Comparison of ENCODE assay signal across 8 cellular contexts in the genomic region with DNA sequence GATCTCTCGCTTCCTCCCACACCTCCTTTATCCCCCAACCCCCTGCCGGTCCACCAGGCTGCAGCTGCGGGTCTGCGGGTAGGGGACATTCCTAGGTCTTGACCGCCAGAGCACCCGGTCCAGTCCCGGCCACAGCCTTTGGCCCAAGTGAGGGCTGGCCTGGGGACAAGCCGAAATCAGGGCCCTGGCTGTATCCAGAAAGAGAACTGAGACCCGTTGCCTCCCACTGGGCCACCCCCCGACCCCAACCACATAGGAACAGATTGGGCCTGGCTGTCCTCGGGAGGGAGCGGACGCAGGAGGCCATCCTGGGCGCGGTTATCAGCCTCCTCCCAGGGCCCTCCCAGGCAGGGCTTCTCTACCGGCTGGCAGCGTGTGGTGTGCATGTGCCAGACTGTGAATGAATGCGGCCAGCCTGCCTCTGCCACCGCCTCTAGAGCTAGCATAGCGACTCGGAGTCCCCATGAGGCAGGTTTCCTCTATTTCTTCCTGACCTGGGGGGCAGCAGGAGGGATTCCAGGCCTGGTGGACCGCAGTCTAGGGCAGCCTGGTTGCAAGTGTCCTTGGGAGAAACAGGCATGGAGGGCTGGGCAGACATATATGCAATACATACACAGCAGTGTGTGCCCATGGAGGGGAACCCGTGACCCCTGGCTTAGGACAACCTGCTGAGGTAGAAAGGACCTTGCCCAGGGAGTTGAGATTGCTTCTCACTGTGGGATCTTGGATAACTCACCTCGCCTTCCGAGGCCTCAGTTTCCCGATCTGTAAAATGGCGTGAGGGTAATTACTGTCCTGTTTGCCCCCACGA. TPM values are rescaled to one million over a fixed set of nuclear protein-coding genes. Genes with fewer than 3 reads are reported as not detected.
DNase-seq lines count a peak whose midpoint lies in the region; ATAC-seq and TF ChIP-seq lines count a peak whose summit lies in the region.

No MANE protein-coding gene starts in this region.

- H3K4me3 Mint-ChIP-seq in T-helper 2 cell treated with Interferon-gamma antibody and Interleukin-4, amounts not matched to agents 5 μg/mL and 100 μg/mL, for 36 hours = peak overlapping the region; percentile 93
- H3K4me3 Mint-ChIP-seq in dendritic cell treated with granulocyte-macrophage colony-stimulating factor and Interleukin-4, amounts not matched to agents 40 ng/mL and 50 ng/mL, for 4 days = peak overlapping the region; percentile 72

- no peak for DNase-seq in HCT116 (ENCODE audit: low read depth, low spot score)
- no peak for DNase-seq in T-helper 2 cell treated with Interferon-gamma antibody and Interleukin-4, amounts not matched to agents 5 μg/mL and 100 μg/mL, for 36 hours (ENCODE audit: low spot score)
- no peak for DNase-seq in NCI-H2196 treated with DMSO at 0.1 percent for 48 hours (lab: John Stamatoyannopoulos, UW; ENCODE audit: unreplicated experiment)

- H3K4me2 ChIP-seq in HCT116 (ENCODE audit: low read length) = peak overlapping the region; percentile 96

- ATAC-seq in HCT116 (peak; percentile 21), GM21515 (IDR thresholded peaks at IDR 0.05; ENCODE audit: unreplicated experiment) (no peak), GM21447 (IDR thresholded peaks at IDR 0.05; ENCODE audit: unreplicated experiment) (no peak), HG02970 (IDR thresholded peaks at IDR 0.05; ENCODE audit: low FRiP score, unreplicated experiment) (no peak)

- H3K27ac Mint-ChIP-seq in T-helper 2 cell treated with Interferon-gamma antibody and Interleukin-4, amounts not matched to agents 5 μg/mL and 100 μg/mL, for 36 hours = peak overlapping the region; percentile 63
- no peak overlapping the region for H3K27ac Mint-ChIP-seq in dendritic cell treated with granulocyte-macrophage colony-stimulating factor and Interleukin-4, amounts not matched to agents 40 ng/mL and 50 ng/mL, for 4 days

- TF ChIP-seq CTCF in HCT116 (IDR thresholded peaks at IDR 0.05 in 2 of 3, conservative IDR thresholded peaks at IDR 0.05 in 1 of 3; ENCODE audit: borderline replicate concordance in 1 of 3, insufficient read depth in 1 of 3, low read depth in 2 of 3, low read length in 2 of 3) = no peak

- H3K27me3 ChIP-seq in HCT116 (ENCODE audit: insufficient read depth, low read length) (no peaks in the 10 kb centered on the region), mucosa of rectum (ENCODE audit: control insufficient read depth in 2 of 2, insufficient read depth in 2 of 2, low read length in 2 of 2) (peaks cover 7 to 22% of the 10 kb centered on the region in 2 donors)

- no peaks in the 10 kb centered on the region for H3K36me3 Mint-ChIP-seq in T-helper 2 cell treated with Interferon-gamma antibody and Interleukin-4, amounts not matched to agents 5 μg/mL and 100 μg/mL, for 36 hours (ENCODE audit: low read depth)
- H3K36me3 Mint-ChIP-seq in dendritic cell treated with granulocyte-macrophage colony-stimulating factor and Interleukin-4, amounts not matched to agents 40 ng/mL and 50 ng/mL, for 4 days (ENCODE audit: low read depth) = no peaks in the 10 kb centered on the region

- H3K9ac ChIP-seq in HCT116 (ENCODE audit: low read length) = peak overlapping the region; percentile 71
- peak overlapping the region in 1 of 2 donors; percentile 24 for H3K9ac ChIP-seq in mucosa of rectum (ENCODE audit: low read depth in 1 of 2, low read length in 2 of 2)

- TF ChIP-seq POLR2A in HCT116 (IDR thresholded peaks at IDR 0.05; ENCODE audit: borderline replicate concordance, extremely low read depth, insufficient read depth, insufficient read length) = no peak

- H3K4me3 ChIP-seq in HCT116 (replicated peaks in 1 of 2; ENCODE audit: low read depth in 1 of 2, low read length in 2 of 2) = peak overlapping the region; percentile 63 to 76
- H3K4me3 ChIP-seq in mucosa of rectum (ENCODE audit: low read length in 2 of 2) = peak overlapping the region; percentile 57 to 63

- peaks cover 25% of the 10 kb centered on the region for H3K27me3 Mint-ChIP-seq in T-helper 2 cell treated with Interferon-gamma antibody and Interleukin-4, amounts not matched to agents 5 μg/mL and 100 μg/mL, for 36 hours (ENCODE audit: low read depth)
- peaks cover 83% of the 10 kb centered on the region for H3K27me3 Mint-ChIP-seq in dendritic cell treated with granulocyte-macrophage colony-stimulating factor and Interleukin-4, amounts not matched to agents 40 ng/mL and 50 ng/mL, for 4 days

- peaks cover 13% of the 10 kb centered on the region; the same call in 1 of the 2 replicates for H3K79me2 ChIP-seq in HCT116 (ENCODE audit: insufficient read depth, low read length)

- H2AFZ ChIP-seq in HCT116 (ENCODE audit: low read depth, low read length, poor library complexity, severe bottlenecking) = no peak overlapping the region

- H4K20me1 ChIP-seq in HCT116 (ENCODE audit: insufficient read depth) = no peaks in the 10 kb centered on the region

- intact Hi-C loops in HCT116 (cut with micrococcal nuclease) = no loop called here
- intact Hi-C loops in dendritic cell treated with granulocyte-macrophage colony-stimulating factor and Interleukin-4, amounts not matched to agents 40 ng/mL and 50 ng/mL, for 4 days (cut with micrococcal nuclease) = no loop called here

- H3K27ac ChIP-seq in HCT116 (ENCODE audit: low read depth, low read length) (peak overlapping the region; percentile 60; the same call in 1 of the 2 replicates), mucosa of rectum (ENCODE audit: low read depth in 2 of 2, low read length in 2 of 2) (peak overlapping the region in 1 of 2 donors; percentile 32)

- RAD21 ChIA-PET in HCT116 (lab: Charles Lee; ENCODE audit: low non-redundant PET in 1 of 2, low total read pairs in 2 of 2, uncharacterized antibody in 2 of 2, unreplicated experiment in 2 of 2) = no interaction called here

- no peaks in the 10 kb centered on the region for H3K9me2 ChIP-seq in HCT116 (ENCODE audit: insufficient read depth)

- H3K4me1 ChIP-seq in HCT116 (ENCODE audit: control insufficient read depth in 1 of 2, insufficient read depth in 2 of 2, low read length in 2 of 2) = peaks cover 13 to 27% of the 10 kb centered on the region in 2 experiments
- peaks cover 15 to 18% of the 10 kb centered on the region in 2 donors for H3K4me1 ChIP-seq in mucosa of rectum (ENCODE audit: control insufficient read depth in 2 of 2, insufficient read depth in 2 of 2, low read length in 2 of 2)

- TSS peak; percentile 59 for BruUV-seq in HCT116 (replicated peaks; lab: Mats Ljungman, UMichigan)

- no peaks in the 10 kb centered on the region for H3K9me3 Mint-ChIP-seq in T-helper 2 cell treated with Interferon-gamma antibody and Interleukin-4, amounts not matched to agents 5 μg/mL and 100 μg/mL, for 36 hours
- no peaks in the 10 kb centered on the region for H3K9me3 Mint-ChIP-seq in dendritic cell treated with granulocyte-macrophage colony-stimulating factor and Interleukin-4, amounts not matched to agents 40 ng/mL and 50 ng/mL, for 4 days

- H3K9me3 ChIP-seq in HCT116 (ENCODE audit: control insufficient read depth in 1 of 2, insufficient read depth in 1 of 2, low read depth in 1 of 2, low read length in 2 of 2) = no peaks in the 10 kb centered on the region
- H3K9me3 ChIP-seq in mucosa of rectum (ENCODE audit: control insufficient read depth in 2 of 2, low read length in 2 of 2) = no peaks in the 10 kb centered on the region

- CTCF ChIA-PET in HCT116 (lab: Charles Lee) = interaction anchor here (0.6 to 1.1 kb wide), 3 partner anchors 21 to 42 kb away, joined by 3 read pairs; no protein-coding TSS in a partner anchor

- TF ChIP-seq RAD21 in HCT116 (IDR thresholded peaks at IDR 0.05; ENCODE audit: low read depth) = no peak

- H3K4me1 Mint-ChIP-seq in T-helper 2 cell treated with Interferon-gamma antibody and Interleukin-4, amounts not matched to agents 5 μg/mL and 100 μg/mL, for 36 hours (ENCODE audit: low read depth) = peaks cover 32% of the 10 kb centered on the region
- H3K4me1 Mint-ChIP-seq in dendritic cell treated with granulocyte-macrophage colony-stimulating factor and Interleukin-4, amounts not matched to agents 40 ng/mL and 50 ng/mL, for 4 days (ENCODE audit: low read depth) = peaks cover 37% of the 10 kb centered on the region

- POLR2A ChIA-PET in HCT116 (lab: Charles Lee) = no interaction called here

- H3K36me3 ChIP-seq in HCT116 (ENCODE audit: control insufficient read depth in 1 of 2, insufficient read depth in 2 of 2, low read length in 2 of 2) (no peaks in the 10 kb centered on the region), mucosa of rectum (ENCODE audit: control insufficient read depth in 2 of 2, insufficient read depth in 2 of 2, low read length in 2 of 2) (no peaks in the 10 kb centered on the region)

TF ChIP-seq in HCT116, 20 proteins besides CTCF, POLR2A, EP300 and RAD21 (continues in another document):
- TF ChIP-seq SP1 (IDR thresholded peaks at IDR 0.05; ENCODE audit: low read depth) (no peak), SRF (IDR thresholded peaks at IDR 0.05; ENCODE audit: low read depth) (no peak), EGR1 (IDR thresholded peaks at IDR 0.05; ENCODE audit: low read depth) (no peak), SIN3A (IDR thresholded peaks at IDR 0.05; ENCODE audit: low read depth) (no peak), FOSL1 (IDR thresholded peaks at IDR 0.05; ENCODE audit: low read depth) (no peak), ELF1 (IDR thresholded peaks at IDR 0.05; ENCODE audit: borderline replicate concordance, low read depth) (no peak), POLR2AphosphoS5 (IDR thresholded peaks at IDR 0.05; ENCODE audit: low read depth, low read length) (no peak)
- TF ChIP-seq, protein P1, sequence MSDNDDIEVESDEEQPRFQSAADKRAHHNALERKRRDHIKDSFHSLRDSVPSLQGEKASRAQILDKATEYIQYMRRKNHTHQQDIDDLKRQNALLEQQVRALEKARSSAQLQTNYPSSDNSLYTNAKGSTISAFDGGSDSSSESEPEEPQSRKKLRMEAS (IDR thresholded peaks at IDR 0.05) = no peak
- TF ChIP-seq, protein P2, sequence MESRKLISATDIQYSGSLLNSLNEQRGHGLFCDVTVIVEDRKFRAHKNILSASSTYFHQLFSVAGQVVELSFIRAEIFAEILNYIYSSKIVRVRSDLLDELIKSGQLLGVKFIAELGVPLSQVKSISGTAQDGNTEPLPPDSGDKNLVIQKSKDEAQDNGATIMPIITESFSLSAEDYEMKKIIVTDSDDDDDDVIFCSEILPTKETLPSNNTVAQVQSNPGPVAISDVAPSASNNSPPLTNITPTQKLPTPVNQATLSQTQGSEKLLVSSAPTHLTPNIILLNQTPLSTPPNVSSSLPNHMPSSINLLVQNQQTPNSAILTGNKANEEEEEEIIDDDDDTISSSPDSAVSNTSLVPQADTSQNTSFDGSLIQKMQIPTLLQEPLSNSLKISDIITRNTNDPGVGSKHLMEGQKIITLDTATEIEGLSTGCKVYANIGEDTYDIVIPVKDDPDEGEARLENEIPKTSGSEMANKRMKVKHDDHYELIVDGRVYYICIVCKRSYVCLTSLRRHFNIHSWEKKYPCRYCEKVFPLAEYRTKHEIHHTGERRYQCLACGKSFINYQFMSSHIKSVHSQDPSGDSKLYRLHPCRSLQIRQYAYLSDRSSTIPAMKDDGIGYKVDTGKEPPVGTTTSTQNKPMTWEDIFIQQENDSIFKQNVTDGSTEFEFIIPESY (IDR thresholded peaks at IDR 0.05; ENCODE audit: extremely low read depth, insufficient replicate concordance, low read length) = no peak

RNA-seq across cellular contexts. Expression of gene N4BP3, which starts 1.2 kb away (rescaled TPM):
- total RNA-seq in HCT116 (2021; ENCODE audit: unreplicated experiment) = 5.2 TPM
- polyA plus RNA-seq in HCT116 (2012) = 2.8 and 2.9 TPM in 2 replicates

RNA-seq across cellular contexts. Expression of gene RMND5B, which starts 16.3 kb away (rescaled TPM):
- 24.1 TPM for total RNA-seq in HCT116 (2021; ENCODE audit: unreplicated experiment)
- 20.0 and 23.6 TPM in 2 replicates for polyA plus RNA-seq in HCT116 (2012)

RNA-seq across cellular contexts. Expression of gene NHP2, which starts 39.2 kb away (rescaled TPM):
- 260 TPM for total RNA-seq in HCT116 (2021; ENCODE audit: unreplicated experiment)
- 256 and 304 TPM in 2 replicates for polyA plus RNA-seq in HCT116 (2012)
